1 cellular context compared by ENCODE assay signal in genomic region chr12:4991801-4992200, GRCh38.
TF ChIP-seq lines count a peak whose summit lies in the region.

No MANE protein-coding gene starts in this region.

TF ChIP-seq in neural cell, 6 proteins besides CTCF, POLR2A, EP300 and RAD21 (continued from another document):
- TF ChIP-seq, protein P1, sequence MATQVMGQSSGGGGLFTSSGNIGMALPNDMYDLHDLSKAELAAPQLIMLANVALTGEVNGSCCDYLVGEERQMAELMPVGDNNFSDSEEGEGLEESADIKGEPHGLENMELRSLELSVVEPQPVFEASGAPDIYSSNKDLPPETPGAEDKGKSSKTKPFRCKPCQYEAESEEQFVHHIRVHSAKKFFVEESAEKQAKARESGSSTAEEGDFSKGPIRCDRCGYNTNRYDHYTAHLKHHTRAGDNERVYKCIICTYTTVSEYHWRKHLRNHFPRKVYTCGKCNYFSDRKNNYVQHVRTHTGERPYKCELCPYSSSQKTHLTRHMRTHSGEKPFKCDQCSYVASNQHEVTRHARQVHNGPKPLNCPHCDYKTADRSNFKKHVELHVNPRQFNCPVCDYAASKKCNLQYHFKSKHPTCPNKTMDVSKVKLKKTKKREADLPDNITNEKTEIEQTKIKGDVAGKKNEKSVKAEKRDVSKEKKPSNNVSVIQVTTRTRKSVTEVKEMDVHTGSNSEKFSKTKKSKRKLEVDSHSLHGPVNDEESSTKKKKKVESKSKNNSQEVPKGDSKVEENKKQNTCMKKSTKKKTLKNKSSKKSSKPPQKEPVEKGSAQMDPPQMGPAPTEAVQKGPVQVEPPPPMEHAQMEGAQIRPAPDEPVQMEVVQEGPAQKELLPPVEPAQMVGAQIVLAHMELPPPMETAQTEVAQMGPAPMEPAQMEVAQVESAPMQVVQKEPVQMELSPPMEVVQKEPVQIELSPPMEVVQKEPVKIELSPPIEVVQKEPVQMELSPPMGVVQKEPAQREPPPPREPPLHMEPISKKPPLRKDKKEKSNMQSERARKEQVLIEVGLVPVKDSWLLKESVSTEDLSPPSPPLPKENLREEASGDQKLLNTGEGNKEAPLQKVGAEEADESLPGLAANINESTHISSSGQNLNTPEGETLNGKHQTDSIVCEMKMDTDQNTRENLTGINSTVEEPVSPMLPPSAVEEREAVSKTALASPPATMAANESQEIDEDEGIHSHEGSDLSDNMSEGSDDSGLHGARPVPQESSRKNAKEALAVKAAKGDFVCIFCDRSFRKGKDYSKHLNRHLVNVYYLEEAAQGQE (IDR thresholded peaks at IDR 0.05; ENCODE audit: borderline replicate concordance): no peak
- TF ChIP-seq TAF1 (IDR thresholded peaks at IDR 0.05; ENCODE audit: low read depth) (no peak), POLR2AphosphoS5 (IDR thresholded peaks at IDR 0.05) (no peak), SMC3 (conservative IDR thresholded peaks at IDR 0.05; ENCODE audit: poor library complexity) (no peak)
